Comparison of ENCODE assay signal across 9 cellular contexts in the genomic region with DNA sequence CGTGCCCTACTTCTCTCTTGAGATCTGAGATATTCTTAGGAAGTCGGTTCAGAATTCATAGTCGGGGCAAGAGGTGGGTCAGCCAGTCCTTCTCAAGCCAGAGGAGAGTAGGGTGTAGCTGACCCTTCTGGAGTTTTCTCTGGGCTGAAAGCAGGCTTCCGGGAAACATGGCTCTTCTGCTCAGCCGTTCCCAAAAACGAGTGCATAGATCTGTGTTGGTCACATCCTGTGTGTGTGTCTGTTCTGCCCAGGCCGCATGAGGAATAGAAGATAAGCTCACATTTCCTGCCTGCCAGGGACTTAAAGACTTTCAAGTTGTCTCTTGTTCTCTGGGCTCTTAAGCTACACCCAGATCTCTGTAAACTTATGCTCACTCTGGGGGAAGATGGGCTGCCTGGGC.
A peak's percentile ranks its signal among the peaks of the same experiment; 100 is the strongest.
DNase-seq lines count a peak whose midpoint lies in the region; ATAC-seq and TF ChIP-seq lines count a peak whose summit lies in the region.
"Had no signal": no experiment of that assay in that cellular context is flagged by ENCODE, and none has a peak within 500 bp of the region (broad histone marks: within the 10 kb centered on the region; RNA-seq: fewer than 3 reads in every experiment).

No MANE protein-coding gene starts in this region.

- no peaks in the 10 kb centered on the region for H3K9me3 Mint-ChIP-seq in endodermal cell

- H3K27me3 ChIP-seq in endodermal cell (ENCODE audit: control insufficient read depth, insufficient read depth, low read length, poor library complexity, severe bottlenecking): no peaks in the 10 kb centered on the region

- H3K27ac Mint-ChIP-seq in endodermal cell: peak overlapping the region; percentile 24

- DNase-seq in HCEC 1CT (peak; percentile 28), T-helper 2 cell (peak in 3 of 5 experiments; percentile 31 to 93 (median 43)), endodermal cell (no peak), sciatic nerve (ENCODE audit: low spot score) (no peak), nucleus accumbens (lab: John Stamatoyannopoulos, UW) (no peak), glomerular visceral epithelial cell (ENCODE audit: extremely low spot score) (no peak)
- DNase-seq: NCI-H1048 had no signal

- H3K4me1 ChIP-seq in endodermal cell (ENCODE audit: control insufficient read depth, insufficient read depth, low read length): no peaks in the 10 kb centered on the region

- no peak overlapping the region for H3K4me3 ChIP-seq in endodermal cell (ENCODE audit: low read length)

- 89 to 91% methylated on average over 7 of the region's 7 CpGs for WGBS in endodermal cell (ENCODE audit: insufficient coverage in 1 of 2, insufficient read length in 1 of 2), 2 experiments

- peaks cover 1% of the 10 kb centered on the region for H3K4me1 Mint-ChIP-seq in endodermal cell

- no peaks in the 10 kb centered on the region for H3K9me3 ChIP-seq in endodermal cell (ENCODE audit: control insufficient read depth, low read length)

- H3K27ac ChIP-seq in endodermal cell (ENCODE audit: low read depth, low read length): peak overlapping the region; percentile 36

- no peak overlapping the region for H3K4me3 Mint-ChIP-seq in endodermal cell

- peaks cover 2% of the 10 kb centered on the region for H3K27me3 Mint-ChIP-seq in endodermal cell (ENCODE audit: insufficient read depth)

- intact Hi-C loops in sciatic nerve (cut with DNase I): no loop called here

- TF ChIP-seq CTCF in endodermal cell (conservative IDR thresholded peaks at IDR 0.05): no peak

- peak; percentile 51 for ATAC-seq in sciatic nerve
- ATAC-seq in GM21360 (IDR thresholded peaks at IDR 0.05; ENCODE audit: unreplicated experiment): no peak
- no peak for ATAC-seq in GM18867 (IDR thresholded peaks at IDR 0.05; ENCODE audit: unreplicated experiment)

- no peaks in the 10 kb centered on the region for H3K36me3 Mint-ChIP-seq in endodermal cell (ENCODE audit: low read depth)

- no peaks in the 10 kb centered on the region for H3K36me3 ChIP-seq in endodermal cell (ENCODE audit: control insufficient read depth, insufficient read depth, low read length)

- H3K9ac ChIP-seq in endodermal cell (ENCODE audit: extremely low read depth, low read length, poor library complexity, severe bottlenecking): no peak overlapping the region

Comparison
In these comparisons a context has a peak if more than half of its experiments do, and no peak if none do; other contexts are left out.
1. DNase-seq: peak in HCEC 1CT (single experiment) and T-helper 2 cell (3 of 5); none in endodermal cell (single experiment), sciatic nerve (single experiment), nucleus accumbens (0 of 56) and glomerular visceral epithelial cell (single experiment).